8 cellular contexts compared by ENCODE assay signal in the genomic region with DNA sequence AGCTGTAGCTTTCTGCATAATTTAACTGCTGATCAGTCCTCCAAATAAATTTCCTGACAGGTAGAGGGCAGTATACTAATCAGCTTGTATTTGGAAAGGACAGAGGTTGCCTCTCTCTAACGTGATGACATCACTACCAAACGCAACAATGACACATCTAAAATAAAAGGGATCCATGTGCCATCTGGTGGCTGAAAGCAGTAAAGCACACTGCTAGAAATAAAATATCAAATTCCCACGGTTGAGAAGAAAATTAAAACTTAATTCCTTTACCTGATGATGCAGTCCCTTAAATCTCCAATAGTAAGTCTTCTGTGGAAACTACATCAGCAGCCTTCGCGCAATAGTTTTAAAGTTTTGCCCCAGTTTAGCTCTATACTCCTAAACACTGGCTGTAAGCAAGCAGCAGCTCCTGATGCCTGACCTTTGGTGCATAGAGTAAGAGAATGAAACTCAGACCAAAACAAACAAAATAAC.
DNase-seq lines count a peak whose midpoint lies in the region; ATAC-seq lines count a peak whose summit lies in the region.

No MANE protein-coding gene starts in this region.

- no peaks in the 10 kb centered on the region for H3K27me3 Mint-ChIP-seq in memory B cell

- ATAC-seq in GM19467 (IDR thresholded peaks at IDR 0.05; ENCODE audit: unreplicated experiment) (peak; percentile 84), HG03575 (IDR thresholded peaks at IDR 0.05; ENCODE audit: extremely low read depth, insufficient number of reproducible peaks, low FRiP score, unreplicated experiment) (peak; percentile 74), memory B cell (ENCODE audit: low read depth) (peak; percentile 99)

- H3K9me3 Mint-ChIP-seq in memory B cell = no peaks in the 10 kb centered on the region

- H3K36me3 Mint-ChIP-seq in memory B cell = peaks cover 32% of the 10 kb centered on the region

- H3K27ac Mint-ChIP-seq in memory B cell = peak overlapping the region; percentile 42

- no peak overlapping the region for H3K4me3 Mint-ChIP-seq in memory B cell

- no peaks in the 10 kb centered on the region for H3K4me1 Mint-ChIP-seq in memory B cell

- DNase-seq in COLO829 (ENCODE audit: low spot score) (peak; percentile 56), NCI-H69 (lab: John Stamatoyannopoulos, UW) (peak; percentile 97), memory B cell (ENCODE audit: low spot score in 2 of 2) (peak; percentile 56 to 83)
- DNase-seq in activated CD4-positive, alpha-beta T cell treated with anti-CD3 and anti-CD28 coated beads, Interleukin-2, amount 50 U/mL, for 24 hours (ENCODE audit: low read depth in 1 of 2, low spot score in 1 of 2) = peak; percentile 4 to 78
- peak; percentile 72 for DNase-seq in effector CD4-positive, alpha-beta T cell
- DNase-seq in stimulated activated CD8-positive, alpha-beta memory T cell treated with anti-CD3 and anti-CD28 coated beads, Interleukin-15, amount 100 ng/mL, for 4 hours (ENCODE audit: low read depth in 2 of 2) = peak; percentile 4 to 42

Comparison
In these comparisons a context has a peak if more than half of its experiments do, and no peak if none do; other contexts are left out.
1. Peak in every context shown above with its lines: DNase-seq and ATAC-seq.
2. DNase-seq: peak in every context shown above with its lines; median percentile 97 in NCI-H69; 72 in effector CD4-positive, alpha-beta T cell; 70 in memory B cell; 56 in COLO829; 41 in activated CD4-positive, alpha-beta T cell treated with anti-CD3 and anti-CD28 coated beads, Interleukin-2, amount 50 U/mL, for 24 hours; 23 in stimulated activated CD8-positive, alpha-beta memory T cell treated with anti-CD3 and anti-CD28 coated beads, Interleukin-15, amount 100 ng/mL, for 4 hours.